Comparison of ENCODE assay signal across 8 cellular contexts in the genomic region with DNA sequence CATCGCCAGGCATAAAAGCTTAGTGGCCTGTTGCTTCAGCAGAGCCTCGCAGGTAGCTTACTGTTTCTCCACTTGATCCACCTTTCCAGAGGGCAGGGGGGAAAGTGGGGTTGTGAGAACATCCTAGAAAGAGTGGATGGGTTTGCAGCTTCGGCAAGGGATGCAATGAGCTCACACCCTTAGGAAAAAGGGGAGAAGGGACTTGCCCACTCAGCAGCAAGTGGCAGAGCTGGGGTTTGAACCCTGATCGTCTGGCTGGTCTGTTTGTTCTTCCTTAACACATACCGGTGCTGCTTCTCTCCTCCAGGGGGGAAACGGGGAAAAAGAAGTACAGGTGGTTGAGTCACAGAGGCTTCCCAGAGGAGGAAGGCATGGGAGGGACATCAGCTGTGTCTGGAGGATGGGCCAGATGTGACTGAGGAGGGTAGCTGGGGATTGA. TPM values are rescaled to one million over a fixed set of nuclear protein-coding genes. Genes with fewer than 3 reads are reported as not detected.
A peak's percentile ranks its signal among the peaks of the same experiment; 100 is the strongest.
DNase-seq lines count a peak whose midpoint lies in the region; ATAC-seq and TF ChIP-seq lines count a peak whose summit lies in the region.

No MANE protein-coding gene starts in this region.

- H3K27me3 ChIP-seq in adrenal gland = no peaks in the 10 kb centered on the region
- peaks cover 0 to 5% of the 10 kb centered on the region in 2 donors for H3K27me3 ChIP-seq in left lung

- 24 to 32% (median 27%) methylated on average over 6 of the region's 6 CpGs for whole genome bisulfite sequencing in adrenal gland, 4 donors

- H3K4me1 Mint-ChIP-seq in type B pancreatic cell (ENCODE audit: unreplicated experiment) = peaks cover 30% of the 10 kb centered on the region

- DNase-seq in AG04449 (ENCODE audit: low read depth, low spot score) (no peak), HPDE6-E6E7 (ENCODE audit: extremely low spot score) (peak; percentile 32), adrenal gland (no peak), left lung (peak in 1 of 2 donors; percentile 3), type B pancreatic cell (ENCODE audit: extremely low spot score, unreplicated experiment) (no peak)

- H3K27ac Mint-ChIP-seq in type B pancreatic cell = peak overlapping the region; percentile 58

- TF ChIP-seq CTCF in AG04449 (IDR thresholded peaks at IDR 0.05; ENCODE audit: insufficient read depth, low read length, missing control alignments) (no peak), adrenal gland (IDR thresholded peaks at IDR 0.05) (no peak), left lung (IDR thresholded peaks at IDR 0.05) (no peak), type B pancreatic cell (conservative IDR thresholded peaks at IDR 0.05) (no peak)

- POLR2A ChIA-PET in AG04449 (lab: Yijun Ruan, JAX) = no interaction called here

- peak overlapping the region in 3 of 5 donors; percentile 60 to 88 (median 64) for H3K27ac ChIP-seq in adrenal gland
- peak overlapping the region in 1 of 2 donors; percentile 45 for H3K27ac ChIP-seq in left lung

- H3K4me1 ChIP-seq in adrenal gland (replicated peaks in 1 of 2) (peaks cover 20 to 29% of the 10 kb centered on the region in 2 donors), left lung (peaks cover 15 to 50% of the 10 kb centered on the region in 2 donors)

- no peaks in the 10 kb centered on the region for H3K36me3 ChIP-seq in adrenal gland (replicated peaks in 1 of 2)
- H3K36me3 ChIP-seq in left lung = no peaks in the 10 kb centered on the region

- CTCF ChIA-PET in AG04449 (lab: Yijun Ruan, JAX) = interaction anchor here (0.7 to 1.1 kb wide), 8 partner anchors 9 to 95 kb away, joined by 3 to 7 read pairs (median 4); no protein-coding TSS in a partner anchor

- intact Hi-C loops in adrenal gland (cut with DNase I) = loop anchor here in 1 of 2 donors (10.0 kb wide), 1 partner anchor 55 kb away; the partner anchor contains the start of gene SLC25A33
- intact Hi-C loops in left lung (cut with DNase I) = no loop called here

- peak overlapping the region; percentile 89 for H3K4me3 Mint-ChIP-seq in type B pancreatic cell

- no peak for TF ChIP-seq POLR2A in adrenal gland (IDR thresholded peaks at IDR 0.05)

- no peaks in the 10 kb centered on the region for H3K9me3 Mint-ChIP-seq in type B pancreatic cell

- H3K4me3 ChIP-seq in AG04449 (ENCODE audit: low read depth, low read length) = peak overlapping the region; percentile 67
- peak overlapping the region in 2 of 4 donors; percentile 73 to 82 for H3K4me3 ChIP-seq in adrenal gland
- peak overlapping the region; percentile 56 to 62 for H3K4me3 ChIP-seq in left lung

- ATAC-seq in left lung (no peak), GM18868 (IDR thresholded peaks at IDR 0.05; ENCODE audit: unreplicated experiment) (no peak), GM18870 (IDR thresholded peaks at IDR 0.05; ENCODE audit: unreplicated experiment) (no peak), HG02623 (IDR thresholded peaks at IDR 0.05; ENCODE audit: unreplicated experiment) (no peak)

- H3K36me3 Mint-ChIP-seq in type B pancreatic cell = no peaks in the 10 kb centered on the region

- H3K9me3 ChIP-seq in adrenal gland (replicated peaks in 1 of 3) (no peaks in the 10 kb centered on the region), left lung (no peaks in the 10 kb centered on the region)

- H3K27me3 Mint-ChIP-seq in type B pancreatic cell = no peaks in the 10 kb centered on the region

RNA-seq across cellular contexts. Expression of gene TMEM201, which starts 1.0 kb away (rescaled TPM):
- total RNA-seq in adrenal gland (10 to 100 TPM in 5 of 8 donors, 1 to 10 TPM in 3; 5.2 to 12.6 (median 10.3) TPM), left lung (10 to 100 TPM in 1 of 2 donors, 1 to 10 TPM in 1; 9.1 to 11.6 TPM), type B pancreatic cell (ENCODE audit: low replicate concordance) (18.4 and 26.0 TPM in 2 replicates)
- polyA plus RNA-seq in adrenal gland = 10 to 100 TPM in 1 of 3 donors, 1 to 10 TPM in 2; 2.1 to 11.2 (median 6.5) TPM

RNA-seq across cellular contexts. Expression of gene SLC25A33, which starts 50.5 kb away (rescaled TPM):
- total RNA-seq in adrenal gland = 10 to 100 TPM in 1 of 8 donors, 1 to 10 TPM in 7; 2.1 to 10.3 (median 3.3) TPM
- polyA plus RNA-seq in adrenal gland = 1 to 10 TPM; 1.9 to 5.5 (median 2.6) TPM
- 1 to 10 TPM; 4.0 to 6.0 TPM for total RNA-seq in left lung
- 5.8 and 7.6 TPM in 2 replicates for total RNA-seq in type B pancreatic cell (ENCODE audit: low replicate concordance)
